ENCODE assay signal across 21 cellular contexts in the genomic region with DNA sequence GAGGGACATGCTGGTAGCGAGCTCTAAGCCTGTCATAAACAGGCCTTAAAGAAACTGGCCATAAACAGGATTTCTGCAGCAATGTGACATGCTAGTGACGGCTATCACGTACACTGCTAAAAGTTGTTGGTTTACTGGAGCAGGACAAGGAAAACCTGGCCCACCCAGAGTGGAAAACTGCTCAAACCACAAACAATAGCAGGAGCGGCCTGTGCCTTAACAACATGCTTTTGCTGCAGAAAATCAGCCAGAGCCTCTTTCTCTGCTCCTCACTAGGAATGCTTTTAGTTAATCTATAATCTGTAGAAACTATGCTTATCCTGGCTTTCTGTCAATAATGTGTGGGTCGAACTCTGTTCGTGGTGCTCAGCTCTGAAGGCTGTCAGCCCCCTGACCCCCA.
DNase-seq lines count a peak whose midpoint lies in the region; ATAC-seq and TF ChIP-seq lines count a peak whose summit lies in the region.
"Had no signal": no experiment of that assay in that cellular context is flagged by ENCODE, and none has a peak within 500 bp of the region (broad histone marks: within the 10 kb centered on the region; RNA-seq: fewer than 3 reads in every experiment).

No MANE protein-coding gene starts in this region.

- intact Hi-C loops in upper lobe of right lung (cut with DNase I): no loop called here

- peak overlapping the region; percentile 64 for H3K4me2 ChIP-seq in neural progenitor cell
- H3K4me2 ChIP-seq: PC-9 had no signal

- H2AFZ ChIP-seq in neural progenitor cell (replicated peaks): no peak overlapping the region
- H2AFZ ChIP-seq: PC-9 had no signal

- H3K4me1 ChIP-seq in neural progenitor cell (peaks cover 58% of the 10 kb centered on the region), upper lobe of right lung (peaks cover 8% of the 10 kb centered on the region)
- H3K4me1 ChIP-seq: BE2C had no signal

- no peak overlapping the region for H3K9ac ChIP-seq in neural progenitor cell

- H3K4me1 Mint-ChIP-seq in neural progenitor cell: peaks cover 55% of the 10 kb centered on the region

- H3K9me3 ChIP-seq in neural progenitor cell (ENCODE audit: low read depth) (no peaks in the 10 kb centered on the region), upper lobe of right lung (no peaks in the 10 kb centered on the region)
- H3K9me3 ChIP-seq: BE2C had no signal

- H4K20me1 ChIP-seq in neural progenitor cell (ENCODE audit: low read depth): no peaks in the 10 kb centered on the region

- H3K4me3 Mint-ChIP-seq in neural progenitor cell: peak overlapping the region; percentile 50
- H3K4me3 Mint-ChIP-seq: CD4-positive, alpha-beta T cell; H9 had no signal

- H3K36me3 Mint-ChIP-seq in neural progenitor cell: peaks cover under 1% of the 10 kb centered on the region

- H3K4me3 ChIP-seq in neural progenitor cell (peak overlapping the region; percentile 1), upper lobe of right lung (no peak overlapping the region)
- H3K4me3 ChIP-seq: PC-9 had no signal

- peaks cover 38% of the 10 kb centered on the region for H3F3A ChIP-seq in neural progenitor cell (ENCODE audit: low read depth)

- H3K27me3 ChIP-seq in neural progenitor cell: peaks cover 81% of the 10 kb centered on the region
- no peaks in the 10 kb centered on the region for H3K27me3 ChIP-seq in upper lobe of right lung
- H3K27me3 ChIP-seq: BE2C had no signal

- H3K27ac ChIP-seq in neural progenitor cell: no peak overlapping the region
- H3K27ac ChIP-seq in upper lobe of right lung: peak overlapping the region; percentile 0
- H3K27ac ChIP-seq: 22Rv1, PC-9 had no signal

- H3K27ac Mint-ChIP-seq in neural progenitor cell: peak overlapping the region; percentile 99
- H3K27ac Mint-ChIP-seq: CD4-positive, alpha-beta T cell; H9 had no signal

- no peak for TF ChIP-seq CTCF in neural progenitor cell (IDR thresholded peaks at IDR 0.05)
- no peak for TF ChIP-seq CTCF in upper lobe of right lung (IDR thresholded peaks at IDR 0.05)

- DNase-seq in NCI-H82 (lab: John Stamatoyannopoulos, UW) (peak; percentile 59), NCI-H82 treated with DMSO at 0.1 percent for 48 hours (lab: John Stamatoyannopoulos, UW; ENCODE audit: unreplicated experiment) (no peak), left kidney (ENCODE audit: low read depth, low spot score) (peak; percentile 27), neural progenitor cell (ENCODE audit: low spot score) (peak; percentile 43), upper lobe of right lung (no peak), mesenteric fat pad (ENCODE audit: low spot score) (no peak)
- DNase-seq in central memory CD4-positive, alpha-beta T cell: no peak
- DNase-seq in activated effector memory CD4-positive, alpha-beta T cell treated with anti-CD3 and anti-CD28 coated beads, Interleukin-2, amount 50 U/mL, for 16 hours: no peak
- DNase-seq: BE2C; Calu3; CD4-positive, alpha-beta T cell; DMS53; H9; KG1; NCI-H1436 treated with DMSO at 0.1 percent for 48 hours; NCI-H2029 treated with DMSO at 0.1 percent for 48 hours; NCI-H2171 treated with DMSO at 0.1 percent for 48 hours; NCI-H446 treated with DMSO at 0.1 percent for 48 hours; NCI-H748 treated with DMSO at 0.1 percent for 48 hours; PC-9 had no signal

- peaks cover 3% of the 10 kb centered on the region for H3K9me3 Mint-ChIP-seq in neural progenitor cell
- H3K9me3 Mint-ChIP-seq: CD4-positive, alpha-beta T cell had no signal

- H3K36me3 ChIP-seq in neural progenitor cell (no peaks in the 10 kb centered on the region), upper lobe of right lung (no peaks in the 10 kb centered on the region)
- H3K36me3 ChIP-seq: BE2C had no signal

- H3K79me2 ChIP-seq in neural progenitor cell (ENCODE audit: low read depth): no peaks in the 10 kb centered on the region

- peaks cover 2% of the 10 kb centered on the region for H3K27me3 Mint-ChIP-seq in neural progenitor cell (ENCODE audit: insufficient read depth, low read depth)

- no peak for ATAC-seq in upper lobe of right lung

Comparison
In these comparisons a context has a peak if more than half of its experiments do, and no peak if none do; other contexts are left out.
1. DNase-seq: peak in NCI-H82 (single experiment), left kidney (single experiment) and neural progenitor cell (single experiment); none in NCI-H82 treated with DMSO at 0.1 percent for 48 hours (single experiment), upper lobe of right lung (single experiment), central memory CD4-positive, alpha-beta T cell (single experiment), activated effector memory CD4-positive, alpha-beta T cell treated with anti-CD3 and anti-CD28 coated beads, Interleukin-2, amount 50 U/mL, for 16 hours (single experiment) and mesenteric fat pad (single experiment).